In genomic region chr19:39841041-39841440, GRCh38 we compare ENCODE assay signal across 16 cellular contexts.
"Had no signal": no experiment of that assay in that cellular context is flagged by ENCODE, and none has a peak within 500 bp of the region (broad histone marks: within the 10 kb centered on the region; RNA-seq: fewer than 3 reads in every experiment).

No MANE protein-coding gene starts in this region.

- DNase-seq: activated CD4-positive, alpha-beta T cell treated with anti-CD3 and anti-CD28 coated beads, Interleukin-2, amount 50 U/mL, for 48 hours; activated CD4-positive, CD25-positive, alpha-beta regulatory T cell; activated CD8-positive, alpha-beta memory T cell treated with anti-CD3 and anti-CD28 coated beads, Interleukin-2, amount 50 U/mL, for 48 hours; amygdala; esophagus squamous epithelium; foreskin melanocyte; heart right ventricle; mucosa of descending colon; naive thymus-derived CD8-positive, alpha-beta T cell; stimulated activated CD4-positive, alpha-beta T cell treated with anti-CD3 and anti-CD28 coated beads, Interleukin-12 subunit alpha, Interleukin-12 subunit beta, amount 100 ng/mL, for 4 hours; stimulated activated naive CD4-positive, alpha-beta T cell treated with Interleukin-2 at 50 U/mL for 16 hours; T-helper 2 cell had no signal

- H3K27ac Mint-ChIP-seq: activated naive CD4-positive, alpha-beta T cell treated with anti-CD3 and anti-CD28 coated beads, Interleukin-2, amount 50 U/mL, for 24 hours; activated T-helper 2 cell treated with anti-CD3 and anti-CD28 coated beads, Interferon-gamma antibody, Interleukin-2, Interleukin-4, amounts not matched to agents 10 μg/mL and 5 μg/mL and 100 μg/mL, durations not matched to agents 14 hours and 24 hours and 36 hours had no signal

- H3K27me3 ChIP-seq: esophagus squamous epithelium, heart right ventricle had no signal

- H3K9me3 ChIP-seq: esophagus squamous epithelium, heart right ventricle, mucosa of descending colon, prostate gland had no signal

- H3K9me3 Mint-ChIP-seq: activated naive CD4-positive, alpha-beta T cell treated with anti-CD3 and anti-CD28 coated beads, Interleukin-2, amount 50 U/mL, for 24 hours; activated T-helper 2 cell treated with anti-CD3 and anti-CD28 coated beads, Interferon-gamma antibody, Interleukin-2, Interleukin-4, amounts not matched to agents 10 μg/mL and 5 μg/mL and 100 μg/mL, durations not matched to agents 14 hours and 24 hours and 36 hours; naive thymus-derived CD8-positive, alpha-beta T cell had no signal

- H3K27ac ChIP-seq: heart right ventricle, prostate gland had no signal

- H3K4me3 ChIP-seq: esophagus squamous epithelium, heart right ventricle, mucosa of descending colon, prostate gland had no signal

- H3K4me3 Mint-ChIP-seq: naive thymus-derived CD8-positive, alpha-beta T cell had no signal

- ATAC-seq: mucosa of descending colon; naive thymus-derived CD8-positive, alpha-beta T cell; sciatic nerve had no signal

- H3K27me3 Mint-ChIP-seq: activated naive CD4-positive, alpha-beta T cell treated with anti-CD3 and anti-CD28 coated beads, Interleukin-2, amount 50 U/mL, for 24 hours; naive thymus-derived CD8-positive, alpha-beta T cell had no signal
